Comparison of ENCODE assay signal across 9 cellular contexts in genomic region chr11:67390947-67391303, GRCh38. TPM values are rescaled to one million over a fixed set of nuclear protein-coding genes. Genes with fewer than 3 reads are reported as not detected.
A peak's percentile ranks its signal among the peaks of the same experiment; 100 is the strongest.
DNase-seq lines count a peak whose midpoint lies in the region; ATAC-seq and TF ChIP-seq lines count a peak whose summit lies in the region.
"Had no signal": no experiment of that assay in that cellular context is flagged by ENCODE, and none has a peak within 500 bp of the region (broad histone marks: within the 10 kb centered on the region; RNA-seq: fewer than 3 reads in every experiment).

No MANE protein-coding gene starts in this region.

- ATAC-seq in heart left ventricle (no peak), left ventricle myocardium superior (no peak), GM18907 (IDR thresholded peaks at IDR 0.05; ENCODE audit: unreplicated experiment) (no peak)

- DNase-seq in heart left ventricle = no peak
- no peak for DNase-seq in left ventricle myocardium superior
- DNase-seq in mammary epithelial cell = no peak
- no peak for DNase-seq in NCI-H2196 treated with DMSO at 0.1 percent for 48 hours (lab: John Stamatoyannopoulos, UW; ENCODE audit: unreplicated experiment)
- DNase-seq in activated effector memory CD4-positive, alpha-beta T cell treated with anti-CD3 and anti-CD28 coated beads, Interleukin-2, amount 50 U/mL, for 16 hours = no peak

- no peak for TF ChIP-seq POLR2A in heart left ventricle (IDR thresholded peaks at IDR 0.05)

- intact Hi-C loops in heart left ventricle (cut with DNase I) (loop anchor here in 6 of 10 donors (2.0 to 5.0 kb wide), 3 partner anchors 91 to 116 kb away; partner anchors contain the start of genes CDK2AP2 (in 3 of the 6), PITPNM1 (in 3 of the 6) and AIP (in 1 of the 6)), left ventricle myocardium superior (cut with micrococcal nuclease) (no loop called here), mammary epithelial cell (cut with micrococcal nuclease) (loop anchor here (1.0 kb wide), 1 partner anchor 115 kb away; no protein-coding TSS in a partner anchor)

- BruUV-seq in mammary epithelial cell (replicated peaks; lab: Mats Ljungman, UMichigan) = TSS peak; percentile 27

- H3K27ac ChIP-seq in heart left ventricle (peak overlapping the region; percentile 45 to 93 (median 81)), mammary epithelial cell (ENCODE audit: insufficient read depth, low read depth, low read length) (peak overlapping the region; percentile 75), mesodermal cell (ENCODE audit: low read depth, low read length, severe bottlenecking) (peak overlapping the region; percentile 89), urinary bladder (ENCODE audit: low read depth) (no peak overlapping the region)

- in situ Hi-C loops in mammary epithelial cell (cut with MboI; ENCODE audit: low sequenced_read_pairs in 2 of 2) = no loop called here

- peak overlapping the region; percentile 65 for H3K9ac ChIP-seq in mammary epithelial cell (ENCODE audit: insufficient read depth, low read length)

- H4K20me1 ChIP-seq in mammary epithelial cell (ENCODE audit: insufficient read depth, low read length) = no peaks in the 10 kb centered on the region

- H3K9me3 ChIP-seq in heart left ventricle (no peaks in the 10 kb centered on the region), mammary epithelial cell (replicated peaks; ENCODE audit: insufficient read depth, low read length) (no peaks in the 10 kb centered on the region), mesodermal cell (ENCODE audit: control insufficient read depth, low read length) (no peaks in the 10 kb centered on the region)

- no peaks in the 10 kb centered on the region for H3K27me3 ChIP-seq in heart left ventricle
- no peaks in the 10 kb centered on the region for H3K27me3 ChIP-seq in mammary epithelial cell (ENCODE audit: insufficient read depth, low read length)

- H3K4me1 ChIP-seq in heart left ventricle = peaks cover 0 to 33% (median 15%) of the 10 kb centered on the region in 12 donors
- H3K4me1 ChIP-seq in mammary epithelial cell (ENCODE audit: insufficient read depth, low read length) = peaks cover 5% of the 10 kb centered on the region
- H3K4me1 ChIP-seq in mesodermal cell (ENCODE audit: control insufficient read depth, insufficient read depth, low read length, poor library complexity, severe bottlenecking) = peaks cover 9% of the 10 kb centered on the region
- peaks cover 2% of the 10 kb centered on the region for H3K4me1 ChIP-seq in urinary bladder (ENCODE audit: insufficient read depth)

- peak overlapping the region; percentile 98 for H3K4me2 ChIP-seq in mammary epithelial cell (ENCODE audit: insufficient read depth, low read depth, low read length)

- no peak for TF ChIP-seq CTCF in heart left ventricle (IDR thresholded peaks at IDR 0.05)
- TF ChIP-seq CTCF in mammary epithelial cell (conservative IDR thresholded peaks at IDR 0.05 in 1 of 2, IDR thresholded peaks at IDR 0.05 in 1 of 2; ENCODE audit: extremely low read depth in 1 of 2, insufficient read depth in 1 of 2, low read depth in 1 of 2, low read length in 2 of 2) = no peak

- dilution Hi-C loops in mammary epithelial cell (cut with HindIII; ENCODE audit: low sequenced_read_pairs) = no loop called here

- peaks cover 24% of the 10 kb centered on the region for H3K79me2 ChIP-seq in mammary epithelial cell (ENCODE audit: insufficient read depth, low read length)

- H2AFZ ChIP-seq in mammary epithelial cell (ENCODE audit: low read depth, low read length) = peak overlapping the region; percentile 92

- H3K4me3 ChIP-seq in heart left ventricle (peak overlapping the region; percentile 51 to 93 (median 78)), mammary epithelial cell (replicated peaks in 1 of 3; ENCODE audit: insufficient read depth in 1 of 3, low read depth in 2 of 3, low read length in 3 of 3) (peak overlapping the region; percentile 74 to 78 (median 77)), mesodermal cell (ENCODE audit: extremely low read depth, insufficient read depth, low read length, poor library complexity, severe bottlenecking) (peak overlapping the region; percentile 82), urinary bladder (ENCODE audit: low read depth, low read length) (peak overlapping the region; percentile 68)

- CTCF ChIA-PET in mammary epithelial cell (lab: Charles Lee; ENCODE audit: low non-redundant PET) = no interaction called here

- WGBS in heart left ventricle, 4 donors = 9 to 14% (median 12%) methylated on average over 15 of the region's 15 CpGs
- WGBS in mammary epithelial cell (ENCODE audit: low coverage, missing lambda C conversion rate) = 16% methylated on average over 11 of the region's 15 CpGs
- 9 to 11% methylated on average over 10 of the region's 15 CpGs for WGBS in mesodermal cell (ENCODE audit: insufficient coverage in 2 of 2), 2 experiments
- WGBS in urinary bladder = 11% methylated on average over 15 of the region's 15 CpGs

- H3K36me3 ChIP-seq in heart left ventricle (peaks cover 0 to 17% (median 3%) of the 10 kb centered on the region in 9 donors), mammary epithelial cell (ENCODE audit: insufficient read depth, low read length) (no peaks in the 10 kb centered on the region), mesodermal cell (ENCODE audit: control insufficient read depth, insufficient read depth, low read length) (peaks cover 15% of the 10 kb centered on the region), urinary bladder (ENCODE audit: insufficient read depth) (no peaks in the 10 kb centered on the region)

RNA-seq across cellular contexts. Expression of gene RAD9A, which starts 0.9 kb away (rescaled TPM):
- total RNA-seq in heart left ventricle (1 to 10 TPM; 3.5 to 9.1 (median 5.8) TPM), left ventricle myocardium superior (5.8 TPM), mammary epithelial cell (10 to 100 TPM in 1 of 2 donors, 1 to 10 TPM in 1; 6.5 to 17.2 TPM), urinary bladder (7.5 TPM)
- polyA plus RNA-seq in heart left ventricle (1 to 10 TPM; 7.6 to 8.0 TPM), mammary epithelial cell (15.4 TPM), urinary bladder (16.9 TPM)
- polyA minus RNA-seq in mammary epithelial cell = 4.8 TPM
- polyA plus RNA-seq in mesodermal cell (2013, experiment 1 of 2) = 18.3 TPM
- 17.7 TPM for polyA plus RNA-seq in mesodermal cell (2013, experiment 2 of 2)

RNA-seq across cellular contexts. Expression of gene PPP1CA, which starts 10.7 kb away (rescaled TPM):
- 100 to 1,000 TPM in 7 of 9 donors, 10 to 100 TPM in 2; 90.3 to 151 (median 105) TPM for total RNA-seq in heart left ventricle
- 100 to 1,000 TPM in 1 of 2 donors, 10 to 100 TPM in 1; 94.4 to 207 TPM for polyA plus RNA-seq in heart left ventricle
- total RNA-seq in left ventricle myocardium superior = 106 TPM
- total RNA-seq in mammary epithelial cell = 100 to 1,000 TPM; 178 to 182 TPM
- 331 TPM for polyA plus RNA-seq in mammary epithelial cell
- 255 TPM for polyA minus RNA-seq in mammary epithelial cell
- 238 TPM for polyA plus RNA-seq in mesodermal cell (2013, experiment 1 of 2)
- 192 TPM for polyA plus RNA-seq in mesodermal cell (2013, experiment 2 of 2)
- total RNA-seq in urinary bladder = 70.6 TPM
- 85.9 TPM for polyA plus RNA-seq in urinary bladder

RNA-seq across cellular contexts. Expression of gene TBC1D10C, which starts 13.0 kb away (rescaled TPM):
- total RNA-seq in heart left ventricle (10 to 100 TPM in 1 of 9 donors, 1 to 10 TPM in 4, under 1 TPM in 4; 0.14 to 14.2 (median 1.6) TPM), left ventricle myocardium superior (0.87 TPM), mammary epithelial cell (under 1 TPM in 1 of 2 donors, not detected in 1; 0.17 TPM), urinary bladder (0.42 TPM)
- polyA plus RNA-seq in heart left ventricle (under 1 TPM; 0.61 to 0.88 TPM), mammary epithelial cell (not detected), urinary bladder (2.6 TPM)
- not detected for polyA minus RNA-seq in mammary epithelial cell
- polyA plus RNA-seq in mesodermal cell (2013, experiment 1 of 2) = 1.8 TPM
- 0.91 TPM for polyA plus RNA-seq in mesodermal cell (2013, experiment 2 of 2)
- total RNA-seq: LHCN-M2 had no signal

RNA-seq across cellular contexts. Expression of gene CLCF1, which starts 17.5 kb away (rescaled TPM):
- 1 to 10 TPM in 5 of 9 donors, under 1 TPM in 4; 0.25 to 6.1 (median 1.7) TPM for total RNA-seq in heart left ventricle
- 10 to 100 TPM in 1 of 2 donors, under 1 TPM in 1; 0.99 to 17.1 TPM for polyA plus RNA-seq in heart left ventricle
- 0.89 TPM for total RNA-seq in left ventricle myocardium superior
- 10 to 100 TPM in 1 of 2 donors, 1 to 10 TPM in 1; 8.3 to 12.5 TPM for total RNA-seq in mammary epithelial cell
- polyA plus RNA-seq in mammary epithelial cell = 15.4 TPM
- 21.4 TPM for polyA minus RNA-seq in mammary epithelial cell
- polyA plus RNA-seq in mesodermal cell (2013, experiment 1 of 2) = 5.1 TPM
- 4.8 TPM for polyA plus RNA-seq in mesodermal cell (2013, experiment 2 of 2)
- 2.7 TPM for total RNA-seq in urinary bladder
- polyA plus RNA-seq in urinary bladder = 9.2 TPM

RNA-seq across cellular contexts. Expression of gene CARNS1, which starts 24.6 kb away (rescaled TPM):
- total RNA-seq in heart left ventricle = 10 to 100 TPM in 5 of 9 donors, 1 to 10 TPM in 4; 3.5 to 33.6 (median 11.8) TPM
- 1 to 10 TPM in 1 of 2 donors, under 1 TPM in 1; 0.89 to 6.2 TPM for polyA plus RNA-seq in heart left ventricle
- total RNA-seq in left ventricle myocardium superior = 18.0 TPM
- total RNA-seq in mammary epithelial cell = under 1 TPM; 0.12 to 0.33 TPM
- polyA plus RNA-seq in mammary epithelial cell = 0.03 TPM
- polyA minus RNA-seq in mammary epithelial cell = not detected
- polyA plus RNA-seq in mesodermal cell (2013, experiment 1 of 2) = 0.11 TPM
- 0.20 TPM for polyA plus RNA-seq in mesodermal cell (2013, experiment 2 of 2)
- total RNA-seq in urinary bladder = 0.63 TPM
- 0.76 TPM for polyA plus RNA-seq in urinary bladder
